ENCODE assay signal across 7 cellular contexts in the genomic region with DNA sequence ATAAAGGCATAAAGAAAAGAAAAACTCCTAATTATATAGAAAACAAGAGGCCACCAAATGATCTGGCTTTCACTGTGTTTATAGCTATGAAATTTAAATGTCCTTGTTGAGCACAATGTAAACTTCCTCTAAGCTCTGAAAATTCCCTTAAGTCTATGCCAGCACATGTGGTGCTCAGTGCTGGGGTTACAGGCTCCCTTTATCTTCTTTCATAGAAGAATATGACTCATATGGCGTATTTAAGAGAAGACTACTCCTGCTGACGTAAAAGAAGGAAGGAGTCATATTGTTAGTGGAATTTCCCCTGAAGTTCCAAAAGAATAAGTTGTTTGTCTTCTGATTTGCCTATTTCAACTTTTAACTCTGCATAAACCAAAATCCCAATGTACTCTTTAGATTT. TPM values are rescaled to one million over a fixed set of nuclear protein-coding genes. Genes with fewer than 3 reads are reported as not detected.
DNase-seq lines count a peak whose midpoint lies in the region; ATAC-seq, FAIRE-seq and TF ChIP-seq lines count a peak whose summit lies in the region.

No MANE protein-coding gene starts in this region.

- no peaks in the 10 kb centered on the region for H3K9me3 ChIP-seq in small intestine (ENCODE audit: control insufficient read depth, low read depth)

- peaks cover 0 to 3% of the 10 kb centered on the region in 2 donors for H3K36me3 ChIP-seq in small intestine (ENCODE audit: control insufficient read depth in 2 of 2, insufficient read depth in 2 of 2, low read length in 2 of 2)

- peak; percentile 92 for DNase-seq in fibroblast of gingiva (ENCODE audit: low read depth)
- peak; percentile 37 for DNase-seq in small intestine
- DNase-seq in NCI-H146 (lab: John Stamatoyannopoulos, UW), result no peak
- no peak for DNase-seq in superior temporal gyrus (ENCODE audit: extremely low spot score)

- 25 to 49% (median 45%) methylated on average over 2 of the region's 2 CpGs for WGBS in small intestine, 3 donors

- H3K4me1 ChIP-seq in small intestine (ENCODE audit: control insufficient read depth in 2 of 2, insufficient read depth in 1 of 2, low read depth in 1 of 2, low read length in 1 of 2), result peaks cover 0 to 8% of the 10 kb centered on the region in 2 donors

- H3K27ac ChIP-seq in small intestine (ENCODE audit: low read depth in 1 of 2, low read length in 1 of 2), result no peak overlapping the region

- ATAC-seq in GM18519 (IDR thresholded peaks at IDR 0.05; ENCODE audit: low FRiP score, unreplicated experiment) (peak; percentile 72), HG02840 (IDR thresholded peaks at IDR 0.05; ENCODE audit: low FRiP score, unreplicated experiment) (peak; percentile 76), SK-N-SH treated with all-trans-retinoic acid at 6 μM for 48 hours (peak; percentile 96)

- H3K4me3 ChIP-seq in small intestine (ENCODE audit: low read depth in 1 of 2, low read length in 2 of 2), result no peak overlapping the region

- no peaks in the 10 kb centered on the region for H3K27me3 ChIP-seq in small intestine (ENCODE audit: control insufficient read depth in 2 of 2, insufficient read depth in 2 of 2, low read length in 2 of 2)

- no peak for FAIRE-seq in small intestine (lab: Jason Lieb, UNC)

TF ChIP-seq in SK-N-SH treated with all-trans-retinoic acid at 6 μM for 48 hours, 23 proteins besides CTCF, POLR2A, EP300 and RAD21:
- TF ChIP-seq TOX (CRISPR knock-in tag; IDR thresholded peaks at IDR 0.05; ENCODE audit: borderline replicate concordance) (peak; percentile 33; the same call in 1 of the 2 replicates), ARNTL (CRISPR knock-in tag; IDR thresholded peaks at IDR 0.05; ENCODE audit: borderline replicate concordance, low read depth) (no peak), ZC3H10 (CRISPR knock-in tag; IDR thresholded peaks at IDR 0.05) (0 out of 2 replicates have a peak, but pooled peaks have one; percentile 47), CSDC2 (CRISPR knock-in tag; IDR thresholded peaks at IDR 0.05) (no peak)
- TF ChIP-seq, protein P1, sequence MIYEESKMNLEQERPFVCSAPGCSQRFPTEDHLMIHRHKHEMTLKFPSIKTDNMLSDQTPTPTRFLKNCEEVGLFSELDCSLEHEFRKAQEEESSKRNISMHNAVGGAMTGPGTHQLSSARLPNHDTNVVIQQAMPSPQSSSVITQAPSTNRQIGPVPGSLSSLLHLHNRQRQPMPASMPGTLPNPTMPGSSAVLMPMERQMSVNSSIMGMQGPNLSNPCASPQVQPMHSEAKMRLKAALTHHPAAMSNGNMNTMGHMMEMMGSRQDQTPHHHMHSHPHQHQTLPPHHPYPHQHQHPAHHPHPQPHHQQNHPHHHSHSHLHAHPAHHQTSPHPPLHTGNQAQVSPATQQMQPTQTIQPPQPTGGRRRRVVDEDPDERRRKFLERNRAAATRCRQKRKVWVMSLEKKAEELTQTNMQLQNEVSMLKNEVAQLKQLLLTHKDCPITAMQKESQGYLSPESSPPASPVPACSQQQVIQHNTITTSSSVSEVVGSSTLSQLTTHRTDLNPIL (CRISPR knock-in tag; IDR thresholded peaks at IDR 0.05; ENCODE audit: low read depth), result no peak

RNA-seq across cellular contexts. Expression of gene RNF145, which starts 30.4 kb away (rescaled TPM):
- polyA plus RNA-seq in small intestine, result 10 to 100 TPM in 2 of 3 donors, 1 to 10 TPM in 1; 6.5 to 29.8 (median 16.5) TPM

Comparison
In these comparisons a context has a peak if more than half of its experiments do, and no peak if none do; other contexts are left out.
1. DNase-seq: peak in fibroblast of gingiva (single experiment) and small intestine (single experiment); none in NCI-H146 (single experiment) and superior temporal gyrus (single experiment).
2. Peak in every context shown above with its lines, with median percentiles within 50 percentile points of each other: ATAC-seq.